In genomic region chr4:174494731-174495130, GRCh38 we compare ENCODE assay signal across 1 cellular context.
TF ChIP-seq lines count a peak whose summit lies in the region.

No MANE protein-coding gene starts in this region.

TF ChIP-seq in WTC11, 78 proteins besides CTCF, POLR2A, EP300 and RAD21:
- TF ChIP-seq ZSCAN18 (CRISPR knock-in tag; IDR thresholded peaks at IDR 0.05) (no peak), GRHL2 (CRISPR knock-in tag; IDR thresholded peaks at IDR 0.05; ENCODE audit: insufficient replicate concordance, severe bottlenecking) (no peak), STAT6 (CRISPR knock-in tag; conservative IDR thresholded peaks at IDR 0.05; ENCODE audit: low read depth) (no peak)
